9 cellular contexts compared by ENCODE assay signal in genomic region chr11:75313457-75314272, GRCh38. TPM values are rescaled to one million over a fixed set of nuclear protein-coding genes. Genes with fewer than 3 reads are reported as not detected.
DNase-seq lines count a peak whose midpoint lies in the region; ATAC-seq, FAIRE-seq and TF ChIP-seq lines count a peak whose summit lies in the region.
"Had no signal": no experiment of that assay in that cellular context is flagged by ENCODE, and none has a peak within 500 bp of the region (broad histone marks: within the 10 kb centered on the region; RNA-seq: fewer than 3 reads in every experiment).

No MANE protein-coding gene starts in this region.

- CTCF ChIA-PET in A673 (lab: Charles Lee) (no interaction called here), H1 (lab: Charles Lee; ENCODE audit: partially characterized antibody) (interaction anchor here (0.6 to 2.0 kb wide), 7 partner anchors 10 to 112 kb away, joined by 3 to 8 read pairs (median 3); no protein-coding TSS in a partner anchor)

- 90% methylated on average over 8 of the region's 9 CpGs; no CpG with 5 or more reads in 1 of the 2 experiments for WGBS in H1 (ENCODE audit: extremely low coverage in 1 of 2, insufficient coverage in 1 of 2, insufficient read length in 1 of 2, insufficient replicate concordance in 2 of 2, low coverage in 1 of 2, low lambda C conversion rate in 2 of 2, missing lambda C conversion rate in 1 of 2), 2 experiments

- H3K4me3 ChIP-seq in A673 (ENCODE audit: low read depth, low read length, poor library complexity, severe bottlenecking): no peak overlapping the region
- no peak overlapping the region for H3K4me3 ChIP-seq in H1 (ENCODE audit: extremely low read depth in 1 of 4, insufficient read depth in 2 of 4, low read depth in 3 of 4, low read length in 4 of 4)

- H2BK15ac ChIP-seq in H1 (ENCODE audit: low read length): no peak overlapping the region

- no peak overlapping the region for H3K9ac ChIP-seq in H1 (replicated peaks in 1 of 4; ENCODE audit: extremely low read depth in 1 of 4, low read depth in 3 of 4, low read length in 3 of 4)

- H3K56ac ChIP-seq in H1 (replicated peaks; ENCODE audit: insufficient read length, low read depth, low read length): no peak overlapping the region

- TF ChIP-seq POLR2A in H1 (IDR thresholded peaks at IDR 0.05; ENCODE audit: control extremely low read depth in 1 of 2, low read depth in 2 of 2, low read length in 2 of 2): no peak

- TF ChIP-seq RAD21 in H1 (IDR thresholded peaks at IDR 0.05 in 1 of 2, conservative IDR thresholded peaks at IDR 0.05 in 1 of 2; ENCODE audit: low read depth in 2 of 2, low read length in 2 of 2): no peak

- H4K5ac ChIP-seq in H1 (ENCODE audit: insufficient read length, low read depth, low read length): no peak overlapping the region

- H3K4me1 ChIP-seq in A673 (ENCODE audit: insufficient read depth, low read length, poor library complexity, severe bottlenecking) (peaks cover 25% of the 10 kb centered on the region), H1 (replicated peaks in 1 of 4; ENCODE audit: control insufficient read depth in 3 of 4, insufficient read depth in 4 of 4, low read length in 3 of 4) (peaks cover 0 to 5% (median 0%) of the 10 kb centered on the region in 4 experiments; a peak in 2 of 7 replicates)

- no peaks in the 10 kb centered on the region for H3K36me3 ChIP-seq in A673 (ENCODE audit: insufficient read depth, low read length, poor library complexity, severe bottlenecking)
- no peaks in the 10 kb centered on the region for H3K36me3 ChIP-seq in H1 (ENCODE audit: control insufficient read depth in 2 of 4, insufficient read depth in 4 of 4, low read length in 3 of 4)

- peaks cover 0 to 5% of the 10 kb centered on the region in 2 experiments for H4K20me1 ChIP-seq in H1 (replicated peaks in 1 of 2; ENCODE audit: control insufficient read depth in 1 of 2, insufficient read depth in 2 of 2, low read length in 2 of 2)

- no peak overlapping the region for H3K4ac ChIP-seq in H1 (replicated peaks; ENCODE audit: insufficient read length, low read depth, low read length)

- no peak for FAIRE-seq in H1 (lab: Jason Lieb, UNC)

- peak overlapping the region; percentile 81 for H3K27ac ChIP-seq in A673 (ENCODE audit: low read depth, low read length, poor library complexity, severe bottlenecking)
- no peak overlapping the region for H3K27ac ChIP-seq in H1 (ENCODE audit: low read depth, low read length)

- ATAC-seq in GM21825 (IDR thresholded peaks at IDR 0.05; ENCODE audit: unreplicated experiment) (no peak), HG03139 (IDR thresholded peaks at IDR 0.05; ENCODE audit: unreplicated experiment) (no peak)

- TF ChIP-seq CTCF in A673 (conservative IDR thresholded peaks at IDR 0.05; ENCODE audit: low read depth, low read length) (no peak), H1 (IDR thresholded peaks at IDR 0.05; ENCODE audit: control extremely low read depth in 1 of 3, insufficient read depth in 1 of 3, low read depth in 1 of 3, low read length in 3 of 3) (no peak)

- H2AFZ ChIP-seq in H1 (ENCODE audit: low read length): no peak overlapping the region

- no peak overlapping the region for H2AK5ac ChIP-seq in H1 (ENCODE audit: low read depth, low read length)

- DNase-seq in A673 (ENCODE audit: low spot score): peak; percentile 92
- peak; percentile 61 for DNase-seq in NCI-H2029 treated with DMSO at 0.1 percent for 48 hours (lab: John Stamatoyannopoulos, UW)
- DNase-seq in H1 (ENCODE audit: low read depth in 1 of 2, low spot score in 2 of 2): no peak
- peak; percentile 17 for DNase-seq in midbrain (lab: John Stamatoyannopoulos, UW)
- DNase-seq in NCI-H1694 treated with DMSO at 0.1 percent for 48 hours (lab: John Stamatoyannopoulos, UW): no peak
- DNase-seq in medulla oblongata (ENCODE audit: extremely low spot score): no peak
- DNase-seq: activated CD8-positive, alpha-beta memory T cell treated with anti-CD3 and anti-CD28 coated beads for 24 hours had no signal

- no peak overlapping the region for H2BK120ac ChIP-seq in H1 (replicated peaks; ENCODE audit: low read depth, low read length)

- no peak for TF ChIP-seq EP300 in H1 (IDR thresholded peaks at IDR 0.05; ENCODE audit: borderline replicate concordance in 1 of 2, low read depth in 2 of 2, low read length in 2 of 2)

- H2BK12ac ChIP-seq in H1 (ENCODE audit: low read depth, low read length): no peak overlapping the region

- intact Hi-C loops in A673 (cut with micrococcal nuclease; ENCODE audit: unreplicated experiment): no loop called here

- no peak overlapping the region for H3K4me2 ChIP-seq in H1 (ENCODE audit: insufficient read depth in 1 of 2, low read depth in 2 of 2, low read length in 2 of 2)

- H3K23ac ChIP-seq in H1 (ENCODE audit: insufficient read length): no peak overlapping the region

- H3K79me2 ChIP-seq in H1 (ENCODE audit: control insufficient read depth in 1 of 2, insufficient read depth in 2 of 2, low read length in 2 of 2): no peaks in the 10 kb centered on the region; a peak in 1 of 4 replicates

- H3K23me2 ChIP-seq in H1 (ENCODE audit: low read depth, low read length): no peaks in the 10 kb centered on the region

- no peaks in the 10 kb centered on the region for H3K27me3 ChIP-seq in A673 (replicated peaks; ENCODE audit: insufficient read depth, low read depth, low read length, poor library complexity)
- H3K27me3 ChIP-seq in H1 (replicated peaks in 1 of 4; ENCODE audit: control insufficient read depth in 3 of 4, extremely low read depth in 1 of 4, insufficient read depth in 3 of 4, low read length in 3 of 4): no peaks in the 10 kb centered on the region

- peaks cover 4% of the 10 kb centered on the region for H3K79me1 ChIP-seq in H1 (ENCODE audit: low read depth, low read length)

- H2BK5ac ChIP-seq in H1 (ENCODE audit: low read depth, low read length): 0 out of 2 replicates have a peak overlapping the region, but pooled peaks have one; percentile 44

- no peak overlapping the region for H2BK20ac ChIP-seq in H1 (ENCODE audit: low read length)

- H3K9me3 ChIP-seq in A673 (ENCODE audit: low read depth, low read length, poor library complexity, severe bottlenecking): no peaks in the 10 kb centered on the region
- H3K9me3 ChIP-seq in H1 (ENCODE audit: insufficient read depth in 2 of 2, low read depth in 1 of 2, low read length in 1 of 2): no peaks in the 10 kb centered on the region

- POLR2A ChIA-PET in A673 (lab: Charles Lee; ENCODE audit: low non-redundant PET): no interaction called here
- POLR2A ChIA-PET in H1 (lab: Charles Lee; ENCODE audit: partially characterized antibody): interaction anchor here (1.3 to 2.9 kb wide), 3 partner anchors 11 to 93 kb away, joined by 4 to 7 read pairs (median 6); no protein-coding TSS in a partner anchor

- BruUV-seq in A673 (replicated peaks; lab: Mats Ljungman, UMichigan): no TSS peak

- no peak overlapping the region for H4K91ac ChIP-seq in H1 (replicated peaks; ENCODE audit: insufficient read length, low read length)

- H4K8ac ChIP-seq in H1 (ENCODE audit: extremely low read depth, insufficient read depth, low read length): peak overlapping the region; percentile 83

- H3K14ac ChIP-seq in H1 (ENCODE audit: insufficient read length): no peak overlapping the region

- H3K18ac ChIP-seq in H1 (ENCODE audit: extremely low read depth, low read length): peak overlapping the region; percentile 32; the same call in 1 of the 2 replicates

TF ChIP-seq in H1, 55 proteins besides CTCF, POLR2A, EP300 and RAD21:
- TF ChIP-seq CHD2 (IDR thresholded peaks at IDR 0.05; ENCODE audit: low read length) (no peak), SIN3A (conservative IDR thresholded peaks at IDR 0.05 in 1 of 2, IDR thresholded peaks at IDR 0.05 in 1 of 2; ENCODE audit: low read depth in 1 of 2, low read length in 2 of 2) (no peak), SRF (IDR thresholded peaks at IDR 0.05; ENCODE audit: low read depth, low read length) (no peak), TAF1 (IDR thresholded peaks at IDR 0.05; ENCODE audit: low read depth, low read length) (no peak)

RNA-seq across cellular contexts. Expression of gene ARRB1, which starts 37.8 kb away (rescaled TPM):
- 37.8 and 62.0 TPM in 2 replicates for total RNA-seq in A673 (2021)
- total RNA-seq in H1 (2021; fragmentation: NEBNext Ultra II Directional; extraction: Animal tissue kit (Norgen Biotek cat#: 25700)): 24.1 and 31.8 TPM in 2 replicates
- 9.4 and 12.4 TPM in 2 replicates for polyA plus RNA-seq in H1 (2011; rRNA removed)
- polyA plus RNA-seq in H1 (2011; cell fraction: cytosol; rRNA removed): 14.0 TPM
- polyA plus RNA-seq in H1 (2011; cell fraction: nucleus; rRNA removed): 16.7 TPM
- polyA plus RNA-seq in H1 (2012, experiment 1 of 2): 8.9 to 11.1 TPM (median 10.3 TPM) in 4 replicates
- polyA plus RNA-seq in H1 (2012, experiment 2 of 2): 7.6 TPM
- 26.6 TPM for polyA plus RNA-seq in H1 (2013, experiment 1 of 2)
- 27.4 TPM for polyA plus RNA-seq in H1 (2013, experiment 2 of 2)
- polyA minus RNA-seq in H1 (2011; rRNA and poly(A)+ RNA removed): 37.7 and 39.1 TPM in 2 replicates
- 16.1 TPM for polyA minus RNA-seq in H1 (2011; cell fraction: cytosol; rRNA and poly(A)+ RNA removed)
- polyA minus RNA-seq in H1 (2011; cell fraction: nucleus; rRNA and poly(A)+ RNA removed): 27.9 TPM

Comparison
In these comparisons a context has a peak if more than half of its experiments do, and no peak if none do; other contexts are left out.
1. DNase-seq: peak in A673 (single experiment), NCI-H2029 treated with DMSO at 0.1 percent for 48 hours (single experiment) and midbrain (single experiment); none in H1 (0 of 2), NCI-H1694 treated with DMSO at 0.1 percent for 48 hours (single experiment) and medulla oblongata (single experiment).